In the genomic region with DNA sequence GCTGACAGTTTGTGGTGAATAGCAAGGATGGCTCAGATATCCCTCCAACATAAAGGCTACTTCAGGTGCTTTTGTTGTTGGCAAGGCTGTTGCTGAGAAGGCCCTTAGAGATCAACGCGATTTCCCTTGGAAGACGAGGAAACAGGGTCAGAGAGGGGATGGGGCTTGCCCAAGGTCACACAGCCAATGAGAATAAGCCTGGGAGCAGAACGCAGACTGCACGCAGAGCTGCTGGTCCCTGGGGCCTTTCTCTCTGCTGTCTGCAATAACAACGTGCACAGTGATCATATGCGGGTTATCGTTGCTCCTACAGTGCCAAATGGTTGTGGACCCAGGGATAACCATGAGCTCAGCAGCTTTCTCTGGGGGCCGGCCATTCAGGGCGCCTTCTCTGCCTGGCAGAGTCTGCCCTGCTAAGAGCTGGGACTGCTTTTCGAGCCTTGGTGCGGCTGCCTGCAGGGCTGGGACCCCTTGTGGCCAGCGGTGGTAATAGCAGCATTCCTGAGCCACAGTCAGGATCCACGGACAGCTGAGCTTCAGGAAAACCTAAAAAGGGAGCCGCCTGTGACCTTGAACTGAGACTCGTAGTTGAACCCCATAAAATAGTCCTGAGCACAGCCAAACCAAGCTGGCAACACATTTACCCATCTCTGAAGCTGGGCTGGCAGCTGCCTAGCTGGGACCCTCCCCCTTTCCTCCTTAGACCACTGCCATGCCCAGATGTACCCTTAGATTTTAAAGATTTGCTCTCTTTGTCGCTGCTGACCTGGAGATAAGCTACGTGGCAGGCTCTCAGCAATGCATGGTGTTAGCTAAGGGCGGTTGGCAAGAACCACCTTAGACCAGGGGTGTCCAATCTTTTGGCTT, we compare ENCODE assay signal across 8 cellular contexts. TPM values are rescaled to one million over a fixed set of nuclear protein-coding genes. Genes with fewer than 3 reads are reported as not detected.
DNase-seq lines count a peak whose midpoint lies in the region; ATAC-seq, FAIRE-seq and TF ChIP-seq lines count a peak whose summit lies in the region.

No MANE protein-coding gene starts in this region.

- peaks cover 5% of the 10 kb centered on the region for H3K36me3 Mint-ChIP-seq in activated naive CD8-positive, alpha-beta T cell treated with anti-CD3 and anti-CD28 coated beads, Interleukin-2, amount 10 ng/mL, durations not matched to agents 7 days and 5 days

- no peaks in the 10 kb centered on the region for H3K9me3 Mint-ChIP-seq in activated naive CD8-positive, alpha-beta T cell treated with anti-CD3 and anti-CD28 coated beads, Interleukin-2, amount 10 ng/mL, durations not matched to agents 7 days and 5 days

- DNase-seq in DMS153 (lab: John Stamatoyannopoulos, UW) (peak; percentile 38), HTR-8/SVneo (ENCODE audit: insufficient read length, low spot score) (peak; percentile 84), SK-MEL-5 (ENCODE audit: low read depth, low spot score) (peak; percentile 72), cardiac muscle cell (ENCODE audit: low read depth in 1 of 2, low spot score in 1 of 2) (peak; percentile 83 to 86), pons (ENCODE audit: low spot score) (peak; percentile 44), aorta (peak; percentile 81 to 91)
- DNase-seq in activated naive CD8-positive, alpha-beta T cell treated with anti-CD3 and anti-CD28 coated beads, Interleukin-2, amount 10 ng/mL, durations not matched to agents 7 days and 5 days: peak; percentile 61

- H3K4me3 Mint-ChIP-seq in activated naive CD8-positive, alpha-beta T cell treated with anti-CD3 and anti-CD28 coated beads, Interleukin-2, amount 10 ng/mL, durations not matched to agents 7 days and 5 days: no peak overlapping the region

- intact Hi-C loops in aorta (cut with DNase I): loop anchor here (5.0 kb wide), 2 partner anchors 37 to 42 kb away; a partner anchor contains a TSS

- in situ Hi-C loops in SK-MEL-5 (cut with HindIII; ENCODE audit: low pct_unique_long_range_greater_than_20kb, low sequenced_read_pairs): no loop called here

- TF ChIP-seq CTCF in cardiac muscle cell (IDR thresholded peaks at IDR 0.05; ENCODE audit: low read depth, low read length): peak; percentile 96

- H3K27me3 Mint-ChIP-seq in activated naive CD8-positive, alpha-beta T cell treated with anti-CD3 and anti-CD28 coated beads, Interleukin-2, amount 10 ng/mL, durations not matched to agents 7 days and 5 days: no peaks in the 10 kb centered on the region

- H3K9me3 ChIP-seq in cardiac muscle cell (ENCODE audit: low read depth) (no peaks in the 10 kb centered on the region), aorta (ENCODE audit: control insufficient read depth, low read length) (no peaks in the 10 kb centered on the region)

- no peak overlapping the region for H3K27ac Mint-ChIP-seq in activated naive CD8-positive, alpha-beta T cell treated with anti-CD3 and anti-CD28 coated beads, Interleukin-2, amount 10 ng/mL, durations not matched to agents 7 days and 5 days

- no peak overlapping the region for H3K27ac ChIP-seq in cardiac muscle cell
- H3K27ac ChIP-seq in aorta (ENCODE audit: low read depth in 1 of 2, low read length in 2 of 2): no peak overlapping the region

- POLR2A ChIA-PET in activated naive CD8-positive, alpha-beta T cell treated with anti-CD3 and anti-CD28 coated beads, Interleukin-2, amount 10 ng/mL, durations not matched to agents 7 days and 5 days (lab: Charles Lee): interaction anchor here (0.6 kb wide), 1 partner anchor 8 kb away, joined by 3 read pairs; no protein-coding TSS in a partner anchor

- peak; percentile 74 for ATAC-seq in activated naive CD8-positive, alpha-beta T cell treated with anti-CD3 and anti-CD28 coated beads, Interleukin-2, amount 10 ng/mL, durations not matched to agents 7 days and 5 days (ENCODE audit: low read depth)
- peak; percentile 88 for ATAC-seq in aorta (ENCODE audit: low FRiP score)
- ATAC-seq in GM18519 (IDR thresholded peaks at IDR 0.05; ENCODE audit: low FRiP score, unreplicated experiment): no peak

- H3K27me3 ChIP-seq in cardiac muscle cell (no peaks in the 10 kb centered on the region), aorta (ENCODE audit: control insufficient read depth in 1 of 2, insufficient read depth in 2 of 2, low read length in 1 of 2) (no peaks in the 10 kb centered on the region)

- peaks cover 5% of the 10 kb centered on the region for H3K4me1 Mint-ChIP-seq in activated naive CD8-positive, alpha-beta T cell treated with anti-CD3 and anti-CD28 coated beads, Interleukin-2, amount 10 ng/mL, durations not matched to agents 7 days and 5 days

- H3K4me3 ChIP-seq in cardiac muscle cell: no peak overlapping the region
- H3K4me3 ChIP-seq in aorta (ENCODE audit: low read length in 2 of 2): no peak overlapping the region

- FAIRE-seq in HTR-8/SVneo (lab: Jason Lieb, UNC): peak; percentile 46

- 10 to 15% methylated on average over 19 of the region's 19 CpGs for WGBS in aorta, 2 donors

- H3K4me1 ChIP-seq in cardiac muscle cell (ENCODE audit: low read depth): no peaks in the 10 kb centered on the region
- no peaks in the 10 kb centered on the region for H3K4me1 ChIP-seq in aorta (ENCODE audit: control insufficient read depth in 1 of 2, insufficient read depth in 2 of 2, low read length in 2 of 2)

- no peaks in the 10 kb centered on the region for H3K36me3 ChIP-seq in cardiac muscle cell
- peaks cover 0 to 2% of the 10 kb centered on the region in 2 donors for H3K36me3 ChIP-seq in aorta (ENCODE audit: control insufficient read depth in 1 of 2, insufficient read depth in 2 of 2, low read length in 1 of 2)

RNA-seq across cellular contexts. Expression of a gene that starts 39.8 kb away (rescaled TPM):
- 0.16 and 0.29 TPM in 2 replicates for total RNA-seq in SK-MEL-5 (2014; rRNA removed; shearing (Covaris generic))
- 1.9 and 3.0 TPM in 2 replicates for polyA plus RNA-seq in SK-MEL-5 (2015; cell fraction: cytosol; rRNA removed)
- 0.20 and 0.51 TPM in 2 replicates for polyA plus RNA-seq in SK-MEL-5 (2015; cell fraction: nucleus; rRNA removed)
- total RNA-seq in activated naive CD8-positive, alpha-beta T cell treated with anti-CD3 and anti-CD28 coated beads, Interleukin-2, amount 10 ng/mL, durations not matched to agents 7 days and 5 days: under 1 TPM in 1 of 2 experiments, not detected in 1; 0.14 TPM
- not detected in 2 replicates for total RNA-seq in cardiac muscle cell
- not detected in 2 replicates for polyA plus RNA-seq in cardiac muscle cell
- under 1 TPM in 1 of 2 donors, not detected in 1; 0.18 TPM for total RNA-seq in aorta
- polyA plus RNA-seq in aorta: not detected
